In the genomic region with DNA sequence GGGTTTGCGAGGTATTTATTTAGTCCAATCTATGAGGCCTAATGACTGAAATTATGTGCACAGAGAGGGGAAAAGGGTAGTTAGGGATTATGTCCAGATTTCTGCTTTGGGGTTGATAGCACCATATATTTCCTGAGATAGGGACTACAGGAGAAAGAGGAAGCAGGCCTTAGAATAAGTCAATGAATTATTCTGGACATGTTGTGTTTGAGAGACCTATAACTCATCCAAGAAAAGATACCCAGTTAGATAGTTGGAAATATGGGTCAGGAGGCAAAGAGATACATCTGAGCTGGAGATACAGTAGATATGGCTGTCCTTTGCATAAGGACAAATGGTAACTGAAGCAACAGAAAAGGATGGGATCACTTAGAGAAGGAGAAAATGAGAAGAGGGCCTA, we compare ENCODE assay signal across 23 cellular contexts. TPM values are rescaled to one million over a fixed set of nuclear protein-coding genes. Genes with fewer than 3 reads are reported as not detected.
DNase-seq lines count a peak whose midpoint lies in the region; ATAC-seq and TF ChIP-seq lines count a peak whose summit lies in the region.
"Had no signal": no experiment of that assay in that cellular context is flagged by ENCODE, and none has a peak within 500 bp of the region (broad histone marks: within the 10 kb centered on the region; RNA-seq: fewer than 3 reads in every experiment).

No MANE protein-coding gene starts in this region.

- no peak for DNase-seq in left ventricle myocardium inferior
- no peak for DNase-seq in heart left ventricle
- DNase-seq in SJSA1 (ENCODE audit: low read depth in 1 of 2, low spot score in 2 of 2): no peak
- DNase-seq in fibroblast of lung (ENCODE audit: low read depth in 2 of 2): no peak
- no peak for DNase-seq in substantia nigra (lab: John Stamatoyannopoulos, UW)
- DNase-seq in posterior cingulate gyrus: no peak
- DNase-seq: ACHN; activated CD4-positive, alpha-beta memory T cell treated with anti-CD3 and anti-CD28 coated beads for 36 hours; activated gamma-delta T cell treated with Interleukin-2 at 50 U/mL for 16 hours; foreskin melanocyte; kidney; naive thymus-derived CD4-positive, alpha-beta T cell; NCI-H1436 treated with DMSO at 0.1 percent for 48 hours; NCI-H2171; NCI-H526; SHP77 treated with DMSO at 0.1 percent for 48 hours; sigmoid colon; stimulated activated CD4-positive, alpha-beta T cell treated with anti-CD3 and anti-CD28 coated beads, Interleukin-1b, Interleukin-23, amount 100 ng/mL, for 48 hours had no signal

- no peak overlapping the region for H3K4me3 ChIP-seq in left ventricle myocardium inferior
- H3K4me3 ChIP-seq in heart left ventricle: no peak overlapping the region
- H3K4me3 ChIP-seq in SJSA1: no peak overlapping the region
- H3K4me3 ChIP-seq in fibroblast of lung (replicated peaks in 1 of 4; ENCODE audit: control extremely low read depth in 1 of 4, insufficient read depth in 1 of 4, low read depth in 3 of 4, low read length in 4 of 4): no peak overlapping the region
- H3K4me3 ChIP-seq: sigmoid colon had no signal

- no peak overlapping the region for H2AFZ ChIP-seq in fibroblast of lung (ENCODE audit: low read length)
- H2AFZ ChIP-seq: parathyroid adenoma had no signal

- H3K36me3 ChIP-seq in left ventricle myocardium inferior (no peaks in the 10 kb centered on the region), heart left ventricle (no peaks in the 10 kb centered on the region), SJSA1 (peaks cover 50% of the 10 kb centered on the region), fibroblast of lung (ENCODE audit: control insufficient read depth, insufficient read depth, low read length) (no peaks in the 10 kb centered on the region)
- H3K36me3 ChIP-seq: sigmoid colon had no signal

- H4K20me1 ChIP-seq in fibroblast of lung (ENCODE audit: control insufficient read depth, extremely low read depth, insufficient read depth, low read length): no peaks in the 10 kb centered on the region

- no peak for TF ChIP-seq CTCF in left ventricle myocardium inferior (IDR thresholded peaks at IDR 0.05; ENCODE audit: borderline replicate concordance)
- TF ChIP-seq CTCF in heart left ventricle (IDR thresholded peaks at IDR 0.05): no peak
- TF ChIP-seq CTCF in fibroblast of lung (conservative IDR thresholded peaks at IDR 0.05 in 1 of 2, IDR thresholded peaks at IDR 0.05 in 1 of 2; ENCODE audit: low read depth in 1 of 2, low read length in 2 of 2): no peak

- intact Hi-C loops in left ventricle myocardium inferior (cut with micrococcal nuclease): no loop called here
- intact Hi-C loops in heart left ventricle (cut with DNase I): no loop called here
- intact Hi-C loops in posterior cingulate gyrus (cut with DNase I): no loop called here

- H3K79me2 ChIP-seq in fibroblast of lung (ENCODE audit: control insufficient read depth, insufficient read depth, low read length): peaks cover 99% of the 10 kb centered on the region

- H3K27me3 ChIP-seq in left ventricle myocardium inferior (ENCODE audit: low read depth) (no peaks in the 10 kb centered on the region), heart left ventricle (no peaks in the 10 kb centered on the region), SJSA1 (replicated peaks) (no peaks in the 10 kb centered on the region), fibroblast of lung (ENCODE audit: control insufficient read depth, insufficient read depth, low read length) (no peaks in the 10 kb centered on the region)
- H3K27me3 ChIP-seq: sigmoid colon had no signal

- H3K9ac ChIP-seq in fibroblast of lung (ENCODE audit: insufficient read depth, low read length): no peak overlapping the region
- H3K9ac ChIP-seq: parathyroid adenoma had no signal

- H3K4me2 ChIP-seq in fibroblast of lung (ENCODE audit: extremely low read depth, insufficient read depth, low read length): no peak overlapping the region

- H3K4me1 ChIP-seq in left ventricle myocardium inferior (peaks cover 100% of the 10 kb centered on the region), heart left ventricle (peaks cover 16 to 100% (median 89%) of the 10 kb centered on the region in 12 donors), SJSA1 (replicated peaks) (peaks cover 52% of the 10 kb centered on the region), fibroblast of lung (ENCODE audit: control insufficient read depth, extremely low read depth, insufficient read depth, low read length) (peaks cover 19% of the 10 kb centered on the region)

- H3K9me3 ChIP-seq in left ventricle myocardium inferior (replicated peaks): no peaks in the 10 kb centered on the region
- H3K9me3 ChIP-seq in heart left ventricle: no peaks in the 10 kb centered on the region
- H3K9me3 ChIP-seq in SJSA1 (replicated peaks): no peaks in the 10 kb centered on the region
- no peaks in the 10 kb centered on the region for H3K9me3 ChIP-seq in fibroblast of lung (ENCODE audit: control insufficient read depth, insufficient read depth, low read depth, low read length)
- H3K9me3 ChIP-seq: sigmoid colon had no signal

- H3K27ac ChIP-seq in left ventricle myocardium inferior (replicated peaks) (peak overlapping the region; percentile 38), heart left ventricle (peak overlapping the region in 6 of 12 donors; percentile 22 to 66 (median 36)), SJSA1 (peak overlapping the region; percentile 52), fibroblast of lung (ENCODE audit: insufficient read depth, low read length) (peak overlapping the region; percentile 0), substantia nigra (ENCODE audit: low read depth, low read length, poor library complexity, severe bottlenecking) (peak overlapping the region; percentile 47)
- H3K27ac ChIP-seq: C4-2B, parathyroid adenoma had no signal

- ATAC-seq in heart left ventricle (no peak), HG03378 (IDR thresholded peaks at IDR 0.05; ENCODE audit: unreplicated experiment) (no peak), GM18861 (IDR thresholded peaks at IDR 0.05; ENCODE audit: unreplicated experiment) (no peak)
- ATAC-seq: WTC11 had no signal

- TF ChIP-seq POLR2A in heart left ventricle (IDR thresholded peaks at IDR 0.05): no peak

- 94 to 99% (median 95%) methylated on average over 1 of the region's 1 CpG for WGBS in heart left ventricle, 4 donors

RNA-seq across cellular contexts. Expression of a gene that starts 53.1 kb away (rescaled TPM):
- total RNA-seq in left ventricle myocardium inferior (44.9 TPM), heart left ventricle (10 to 100 TPM; 29.6 to 73.7 (median 50.6) TPM), fibroblast of lung (101 and 126 TPM in 2 replicates)
- polyA plus RNA-seq in heart left ventricle (10 to 100 TPM; 10.4 to 21.5 TPM), fibroblast of lung (59.4 and 85.3 TPM in 2 replicates)
- total RNA-seq in SJSA1 (2014; rRNA removed; shearing (Covaris generic)): 76.3 and 86.5 TPM in 2 replicates
- 44.1 and 58.5 TPM in 2 replicates for polyA plus RNA-seq in fibroblast of lung (2012)
- 30.0 and 37.2 TPM in 2 replicates for polyA minus RNA-seq in fibroblast of lung (ENCODE audit: low replicate concordance)
